8 cellular contexts compared by ENCODE assay signal in genomic region chr13:48571121-48571901, GRCh38. TPM values are rescaled to one million over a fixed set of nuclear protein-coding genes. Genes with fewer than 3 reads are reported as not detected.
DNase-seq lines count a peak whose midpoint lies in the region; ATAC-seq and TF ChIP-seq lines count a peak whose summit lies in the region.

No MANE protein-coding gene starts in this region.

- ATAC-seq in activated CD4-positive, CD25-positive, alpha-beta regulatory T cell treated with anti-CD3 and anti-CD28 coated beads, Interleukin-2, amount 50 U/mL, for 24 hours, result no peak

- peaks cover 49% of the 10 kb centered on the region for H3K4me1 Mint-ChIP-seq in nephron

- H3K27me3 Mint-ChIP-seq in nephron (ENCODE audit: low read depth), result peaks cover 3% of the 10 kb centered on the region

- no peak overlapping the region for H3K27ac ChIP-seq in effector memory CD4-positive, alpha-beta T cell (ENCODE audit: insufficient read depth, low read length, poor library complexity, severe bottlenecking)

- no peak for TF ChIP-seq CTCF in nephron (IDR thresholded peaks at IDR 0.05; ENCODE audit: unreplicated experiment in 3 of 3)

- H3K36me3 ChIP-seq in effector memory CD4-positive, alpha-beta T cell (ENCODE audit: control insufficient read depth, insufficient read depth, low read length), result no peaks in the 10 kb centered on the region

- H3K36me3 Mint-ChIP-seq in nephron (ENCODE audit: low read depth), result no peaks in the 10 kb centered on the region

- peak overlapping the region; percentile 96 to 99 (median 97) for H3K27ac Mint-ChIP-seq in nephron

- DNase-seq in EH (ENCODE audit: low read depth), result peak; percentile 78
- DNase-seq in M059J (ENCODE audit: low read depth), result peak; percentile 52
- DNase-seq in effector memory CD4-positive, alpha-beta T cell, result no peak
- DNase-seq in NCI-H82 (lab: John Stamatoyannopoulos, UW), result no peak
- no peak for DNase-seq in NCI-H345 (lab: John Stamatoyannopoulos, UW)
- DNase-seq in NCI-H524 (lab: John Stamatoyannopoulos, UW), result no peak

- H3K9me3 ChIP-seq in effector memory CD4-positive, alpha-beta T cell (ENCODE audit: control insufficient read depth, low read length), result no peaks in the 10 kb centered on the region

- peak overlapping the region in 1 of 3 experiments; percentile 6 for H3K4me3 Mint-ChIP-seq in nephron

- no peaks in the 10 kb centered on the region for H3K27me3 ChIP-seq in effector memory CD4-positive, alpha-beta T cell (replicated peaks; ENCODE audit: control insufficient read depth, insufficient read depth, low read length, poor library complexity, severe bottlenecking)

- H3K9me3 Mint-ChIP-seq in nephron, result peaks cover 4% of the 10 kb centered on the region

- peaks cover 19% of the 10 kb centered on the region for H3K4me1 ChIP-seq in effector memory CD4-positive, alpha-beta T cell (ENCODE audit: control insufficient read depth, insufficient read depth, low read length, poor library complexity, severe bottlenecking)

- H3K4me3 ChIP-seq in effector memory CD4-positive, alpha-beta T cell (ENCODE audit: insufficient read depth, low read depth, low read length, poor library complexity, severe bottlenecking), result peak overlapping the region; percentile 36

RNA-seq across cellular contexts. Expression of gene RCBTB2, which starts 38.4 kb away (rescaled TPM):
- 2.7 and 6.0 TPM in 2 replicates for total RNA-seq in M059J (2014; rRNA removed; shearing (Covaris generic))

Comparison
In these comparisons a context has a peak if more than half of its experiments do, and no peak if none do; other contexts are left out.
1. DNase-seq: peak in EH (single experiment) and M059J (single experiment); none in effector memory CD4-positive, alpha-beta T cell (0 of 3), NCI-H82 (single experiment), NCI-H345 (single experiment) and NCI-H524 (0 of 2).